25 cellular contexts compared by ENCODE assay signal in the genomic region with DNA sequence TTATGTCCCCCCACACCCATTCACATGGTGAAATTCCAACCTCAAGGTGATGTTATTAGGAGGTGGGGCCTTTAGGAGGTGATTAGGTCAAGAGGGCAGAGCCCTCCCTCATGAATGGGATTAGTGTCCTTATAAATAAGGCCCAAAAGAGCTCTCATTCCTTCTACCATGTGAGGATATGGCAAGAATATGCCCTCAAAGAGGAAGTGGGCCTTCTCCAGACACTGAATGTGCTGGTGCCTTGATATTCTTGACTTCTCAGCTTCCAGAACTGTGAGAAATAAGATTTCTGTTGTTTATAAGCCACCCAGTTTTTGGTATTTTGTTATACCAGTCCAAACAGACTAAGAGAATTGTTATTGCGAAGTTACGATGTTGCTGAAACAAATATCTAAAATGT.
"Had no signal": no experiment of that assay in that cellular context is flagged by ENCODE, and none has a peak within 500 bp of the region (broad histone marks: within the 10 kb centered on the region; RNA-seq: fewer than 3 reads in every experiment).

No MANE protein-coding gene starts in this region.

- H3K4me1 Mint-ChIP-seq: activated T-helper 17 cell treated with anti-CD3 and anti-CD28 coated beads, Interleukin-2, amount 50 U/mL, for 72 hours; nephron had no signal

- DNase-seq: activated CD4-positive, alpha-beta T cell treated with anti-CD3 and anti-CD28 coated beads for 48 hours; activated CD4-positive, alpha-beta T cell treated with anti-CD3 and anti-CD28 coated beads, Interleukin-2, amount 50 U/mL, for 48 hours; activated CD8-positive, alpha-beta memory T cell treated with anti-CD3 and anti-CD28 coated beads for 24 hours; activated gamma-delta T cell treated with Interleukin-2 at 50 U/mL for 16 hours; activated T-cell treated with anti-CD3 and anti-CD28 coated beads, Interleukin-2, amount 50 U/mL, for 1 hour; colonic mucosa; effector memory CD4-positive, alpha-beta T cell; erythroblast; gastrocnemius medialis; glutamatergic neuron; left lung; ovary; right lobe of liver; stimulated activated CD4-positive, alpha-beta T cell treated with anti-CD3 and anti-CD28 coated beads, Interleukin-4, amount 100 ng/mL, for 1 hour; stimulated activated naive CD8-positive, alpha-beta T cell treated with anti-CD3 and anti-CD28 coated beads, Interleukin-15, Interleukin-2, amounts not matched to agents 100 U/mL and 50 U/mL, for 24 hours; substantia nigra; tibial artery; upper lobe of right lung had no signal

- ATAC-seq: activated CD4-positive, CD25-positive, alpha-beta regulatory T cell treated with anti-CD3 and anti-CD28 coated beads, Interleukin-2, amount 50 U/mL, for 24 hours; activated naive CD4-positive, alpha-beta T cell treated with anti-CD3 and anti-CD28 coated beads, Interleukin-2, amount 50 U/mL, for 72 hours; activated T-helper 17 cell treated with anti-CD3 and anti-CD28 coated beads, Interleukin-2, amount 50 U/mL, for 72 hours; gastrocnemius medialis; left lung; right lobe of liver; stimulated activated naive CD8-positive, alpha-beta T cell treated with anti-CD3 and anti-CD28 coated beads, Interleukin-15, Interleukin-2, amounts not matched to agents 100 U/mL and 50 U/mL, for 24 hours; upper lobe of right lung had no signal

- H3K36me3 ChIP-seq: colonic mucosa, ovary had no signal

- H3K27ac ChIP-seq: colonic mucosa, gastrocnemius medialis, left lung, ovary, right lobe of liver, tibial artery, upper lobe of right lung, VCaP had no signal

- H3K27me3 ChIP-seq: colonic mucosa, gastrocnemius medialis, left lung, ovary, right lobe of liver, tibial artery, upper lobe of right lung had no signal

- H3K9me3 Mint-ChIP-seq: activated naive CD4-positive, alpha-beta T cell treated with anti-CD3 and anti-CD28 coated beads, Interleukin-2, amount 50 U/mL, for 72 hours; activated T-helper 17 cell treated with anti-CD3 and anti-CD28 coated beads, Interleukin-2, amount 50 U/mL, for 72 hours; nephron had no signal

- H3K9me3 ChIP-seq: colonic mucosa, gastrocnemius medialis, left lung, ovary, right lobe of liver, tibial artery, upper lobe of right lung had no signal

- H3K27ac Mint-ChIP-seq: activated naive CD4-positive, alpha-beta T cell treated with anti-CD3 and anti-CD28 coated beads, Interleukin-2, amount 50 U/mL, for 72 hours; activated T-helper 17 cell treated with anti-CD3 and anti-CD28 coated beads, Interleukin-2, amount 50 U/mL, for 72 hours; nephron; progenitor cell of endocrine pancreas had no signal

- H3K27me3 Mint-ChIP-seq: activated T-helper 17 cell treated with anti-CD3 and anti-CD28 coated beads, Interleukin-2, amount 50 U/mL, for 72 hours; progenitor cell of endocrine pancreas had no signal

- H3K4me3 ChIP-seq: colonic mucosa, gastrocnemius medialis, left lung, lung, ovary, right lobe of liver, tibial artery, upper lobe of right lung had no signal

- H3K4me1 ChIP-seq: colonic mucosa, gastrocnemius medialis, left lung, right lobe of liver, tibial artery, upper lobe of right lung had no signal

- H3K4me3 Mint-ChIP-seq: activated T-helper 17 cell treated with anti-CD3 and anti-CD28 coated beads, Interleukin-2, amount 50 U/mL, for 72 hours; nephron had no signal
